ENCODE assay signal across 28 cellular contexts in the genomic region with DNA sequence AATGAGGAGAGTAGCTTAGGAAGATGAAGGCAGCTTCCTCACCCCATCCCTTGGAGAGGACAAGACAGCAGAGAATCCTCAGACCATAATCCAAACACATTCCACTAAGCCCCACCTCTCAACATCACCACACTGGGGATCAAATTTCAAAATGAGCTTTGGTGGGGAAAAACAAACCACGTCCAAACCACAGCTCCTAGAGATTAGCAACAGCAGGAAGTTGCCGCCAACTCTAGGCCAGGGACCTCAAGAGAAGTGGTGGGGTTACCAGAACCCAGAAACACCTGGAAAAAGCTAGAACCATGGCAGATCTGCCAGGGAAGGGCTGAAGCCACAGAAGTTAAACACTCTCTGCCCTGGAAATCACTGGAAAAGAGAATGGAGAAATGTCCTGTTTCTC.
"Had no signal": no experiment of that assay in that cellular context is flagged by ENCODE, and none has a peak within 500 bp of the region (broad histone marks: within the 10 kb centered on the region; RNA-seq: fewer than 3 reads in every experiment).

No MANE protein-coding gene starts in this region.

- H3K27me3 ChIP-seq: esophagus squamous epithelium, heart right ventricle, left lung, neural progenitor cell, vagina had no signal

- H3K9ac ChIP-seq: neural progenitor cell, parathyroid adenoma had no signal

- DNase-seq: activated B cell treated with CpG ODN at 0.5 μM for 24 hours; activated CD4-positive, alpha-beta T cell treated with anti-CD3 and anti-CD28 coated beads for 36 hours; activated CD8-positive, alpha-beta memory T cell treated with anti-CD3 and anti-CD28 coated beads, Interleukin-2, amount 10 ng/mL, durations not matched to agents 7 days and 5 days; activated CD8-positive, alpha-beta T cell treated with anti-CD3 and anti-CD28 coated beads, Interleukin-2, amount 10 ng/mL, durations not matched to agents 7 days and 5 days; activated T-cell treated with anti-CD3 and anti-CD28 coated beads, Interleukin-2, amount 50 U/mL, for 48 hours; effector CD8-positive, alpha-beta T cell; esophagus squamous epithelium; foreskin melanocyte; heart right ventricle; kidney glomerular epithelial cell; left lung; lower lobe of right lung; mesenchymal stem cell; natural killer cell; occipital lobe; psoas muscle; stimulated activated CD4-positive, alpha-beta T cell treated with anti-CD3 and anti-CD28 coated beads, Interleukin-1b, Interleukin-23, amount 100 ng/mL, for 48 hours; stimulated activated CD4-positive, alpha-beta T cell treated with anti-CD3 and anti-CD28 coated beads, Interleukin-4, amount 100 ng/mL, for 4 hours; stimulated activated CD8-positive, alpha-beta memory T cell treated with anti-CD3 and anti-CD28 coated beads, Interleukin-4, amount 100 ng/mL, for 48 hours; stimulated activated naive CD8-positive, alpha-beta T cell treated with anti-CD3 and anti-CD28 coated beads, Interleukin-15, amount 100 ng/mL, for 72 hours; substantia nigra had no signal

- H3K4me1 ChIP-seq: esophagus squamous epithelium, heart right ventricle, left lung, lower lobe of right lung, parathyroid adenoma, psoas muscle, vagina had no signal

- H3K4me2 ChIP-seq: neural progenitor cell, smooth muscle cell had no signal

- H3K79me2 ChIP-seq: parathyroid adenoma had no signal

- H3K27ac ChIP-seq: epithelial cell of prostate, esophagus squamous epithelium, heart right ventricle, left lung, lower lobe of right lung, neural progenitor cell, parathyroid adenoma, psoas muscle, vagina had no signal

- ATAC-seq: activated CD4-positive, alpha-beta T cell treated with anti-CD3 and anti-CD28 coated beads for 36 hours; activated CD8-positive, alpha-beta memory T cell treated with anti-CD3 and anti-CD28 coated beads, Interleukin-2, amount 10 ng/mL, durations not matched to agents 7 days and 5 days; activated CD8-positive, alpha-beta T cell treated with anti-CD3 and anti-CD28 coated beads, Interleukin-2, amount 10 ng/mL, durations not matched to agents 7 days and 5 days; activated naive CD4-positive, alpha-beta T cell treated with anti-CD3 and anti-CD28 coated beads, Interleukin-2, amount 50 U/mL, for 72 hours; heart right ventricle; left lung; lower lobe of right lung; natural killer cell; psoas muscle; stimulated activated memory B cell treated with anti-CD40 and anti-IgM and Interleukin-4, amounts not matched to agents 10 μg/mL and 1 μg/mL and 100 μg/mL, for 72 hours; stimulated activated naive CD8-positive, alpha-beta T cell treated with anti-CD3 and anti-CD28 coated beads, Interleukin-15, amount 100 ng/mL, for 72 hours had no signal

- H3K4me3 ChIP-seq: esophagus squamous epithelium, heart right ventricle, left lung, lower lobe of right lung, neural progenitor cell, psoas muscle, smooth muscle cell, vagina had no signal

- H3K36me3 ChIP-seq: esophagus squamous epithelium, heart right ventricle, left lung, lower lobe of right lung, neural progenitor cell, vagina had no signal
